7 cellular contexts compared by ENCODE assay signal in genomic region chr4:183987987-183988392, GRCh38.
DNase-seq lines count a peak whose midpoint lies in the region; ATAC-seq lines count a peak whose summit lies in the region.

No MANE protein-coding gene starts in this region.

- ATAC-seq in activated naive CD8-positive, alpha-beta T cell treated with anti-CD3 and anti-CD28 coated beads, Interleukin-2, amount 50 U/mL, for 24 hours, result no peak
- no peak for ATAC-seq in activated CD8-positive, alpha-beta memory T cell treated with anti-CD3 and anti-CD28 coated beads, Interleukin-2, amount 10 ng/mL, durations not matched to agents 7 days and 5 days

- H3K27me3 Mint-ChIP-seq in activated naive CD8-positive, alpha-beta T cell treated with anti-CD3 and anti-CD28 coated beads, Interleukin-2, amount 50 U/mL, for 24 hours, result no peaks in the 10 kb centered on the region
- H3K27me3 Mint-ChIP-seq in activated CD8-positive, alpha-beta memory T cell treated with anti-CD3 and anti-CD28 coated beads, Interleukin-2, amount 10 ng/mL, durations not matched to agents 7 days and 5 days, result peaks cover 7% of the 10 kb centered on the region

- H3K27ac Mint-ChIP-seq in activated naive CD8-positive, alpha-beta T cell treated with anti-CD3 and anti-CD28 coated beads, Interleukin-2, amount 50 U/mL, for 24 hours, result no peak overlapping the region
- H3K27ac Mint-ChIP-seq in activated CD8-positive, alpha-beta memory T cell treated with anti-CD3 and anti-CD28 coated beads, Interleukin-2, amount 10 ng/mL, durations not matched to agents 7 days and 5 days, result no peak overlapping the region

- CTCF ChIA-PET in activated CD8-positive, alpha-beta memory T cell treated with anti-CD3 and anti-CD28 coated beads, Interleukin-2, amount 10 ng/mL, durations not matched to agents 7 days and 5 days (lab: Charles Lee), result no interaction called here

- no peaks in the 10 kb centered on the region for H3K4me1 Mint-ChIP-seq in activated naive CD8-positive, alpha-beta T cell treated with anti-CD3 and anti-CD28 coated beads, Interleukin-2, amount 50 U/mL, for 24 hours
- H3K4me1 Mint-ChIP-seq in activated CD8-positive, alpha-beta memory T cell treated with anti-CD3 and anti-CD28 coated beads, Interleukin-2, amount 10 ng/mL, durations not matched to agents 7 days and 5 days, result no peaks in the 10 kb centered on the region

- peak; percentile 77 for DNase-seq in HK-2 (ENCODE audit: unreplicated experiment)
- peak; percentile 94 for DNase-seq in SIG-M5 treated with dmso at 0.1 percent for 504 hours (lab: John Stamatoyannopoulos, UW; ENCODE audit: unreplicated experiment)
- DNase-seq in fibroblast of the conjunctiva (ENCODE audit: low read depth), result peak; percentile 70
- DNase-seq in myocyte (ENCODE audit: low read depth), result peak; percentile 84
- no peak for DNase-seq in activated naive CD8-positive, alpha-beta T cell treated with anti-CD3 and anti-CD28 coated beads, Interleukin-2, amount 50 U/mL, for 24 hours
- DNase-seq in stimulated activated naive CD4-positive, alpha-beta T cell (lab: John Stamatoyannopoulos, UW), result no peak
- no peak for DNase-seq in activated CD8-positive, alpha-beta memory T cell treated with anti-CD3 and anti-CD28 coated beads, Interleukin-2, amount 10 ng/mL, durations not matched to agents 7 days and 5 days

- H3K4me3 Mint-ChIP-seq in activated naive CD8-positive, alpha-beta T cell treated with anti-CD3 and anti-CD28 coated beads, Interleukin-2, amount 50 U/mL, for 24 hours, result no peak overlapping the region
- no peak overlapping the region for H3K4me3 Mint-ChIP-seq in activated CD8-positive, alpha-beta memory T cell treated with anti-CD3 and anti-CD28 coated beads, Interleukin-2, amount 10 ng/mL, durations not matched to agents 7 days and 5 days

- H3K9me3 Mint-ChIP-seq in activated naive CD8-positive, alpha-beta T cell treated with anti-CD3 and anti-CD28 coated beads, Interleukin-2, amount 50 U/mL, for 24 hours, result no peaks in the 10 kb centered on the region
- H3K9me3 Mint-ChIP-seq in activated CD8-positive, alpha-beta memory T cell treated with anti-CD3 and anti-CD28 coated beads, Interleukin-2, amount 10 ng/mL, durations not matched to agents 7 days and 5 days (ENCODE audit: low read depth), result no peaks in the 10 kb centered on the region

- no peaks in the 10 kb centered on the region for H3K36me3 Mint-ChIP-seq in activated naive CD8-positive, alpha-beta T cell treated with anti-CD3 and anti-CD28 coated beads, Interleukin-2, amount 50 U/mL, for 24 hours (ENCODE audit: low read depth)
- H3K36me3 Mint-ChIP-seq in activated CD8-positive, alpha-beta memory T cell treated with anti-CD3 and anti-CD28 coated beads, Interleukin-2, amount 10 ng/mL, durations not matched to agents 7 days and 5 days, result no peaks in the 10 kb centered on the region

Comparison
In these comparisons a context has a peak if more than half of its experiments do, and no peak if none do; other contexts are left out.
1. DNase-seq: peak in HK-2 (single experiment), SIG-M5 treated with dmso at 0.1 percent for 504 hours (single experiment), fibroblast of the conjunctiva (single experiment) and myocyte (single experiment); none in activated naive CD8-positive, alpha-beta T cell treated with anti-CD3 and anti-CD28 coated beads, Interleukin-2, amount 50 U/mL, for 24 hours (single experiment), stimulated activated naive CD4-positive, alpha-beta T cell (0 of 6) and activated CD8-positive, alpha-beta memory T cell treated with anti-CD3 and anti-CD28 coated beads, Interleukin-2, amount 10 ng/mL, durations not matched to agents 7 days and 5 days (single experiment).